Comparison of ENCODE assay signal across 8 cellular contexts in genomic region chr2:163182764-163183354, GRCh38.
DNase-seq lines count a peak whose midpoint lies in the region; ATAC-seq and TF ChIP-seq lines count a peak whose summit lies in the region.

No MANE protein-coding gene starts in this region.

- WGBS in aorta, 2 donors, result 52 to 53% methylated on average over 2 of the region's 2 CpGs

- no peaks in the 10 kb centered on the region for H3K36me3 Mint-ChIP-seq in T-helper 17 cell (ENCODE audit: low read depth)

- H3K9me3 ChIP-seq in upper lobe of right lung, result no peaks in the 10 kb centered on the region
- no peaks in the 10 kb centered on the region for H3K9me3 ChIP-seq in aorta (ENCODE audit: control insufficient read depth, low read length)
- no peaks in the 10 kb centered on the region for H3K9me3 ChIP-seq in T-helper 17 cell (ENCODE audit: control insufficient read depth, low read length, poor library complexity, severe bottlenecking)

- DNase-seq in NCI-H748 treated with DMSO at 0.1 percent for 48 hours (lab: John Stamatoyannopoulos, UW), result peak; percentile 46
- DNase-seq in fibroblast of gingiva (ENCODE audit: low read depth), result peak; percentile 4
- DNase-seq in upper lobe of right lung, result no peak
- no peak for DNase-seq in aorta
- DNase-seq in T-helper 17 cell, result no peak
- DNase-seq in HK-2 (ENCODE audit: unreplicated experiment), result no peak

- H3K4me1 ChIP-seq in upper lobe of right lung (no peaks in the 10 kb centered on the region), aorta (ENCODE audit: control insufficient read depth in 1 of 2, insufficient read depth in 2 of 2, low read length in 2 of 2) (no peaks in the 10 kb centered on the region)

- H3K27me3 Mint-ChIP-seq in T-helper 17 cell, result no peaks in the 10 kb centered on the region

- H3K4me3 Mint-ChIP-seq in T-helper 17 cell, result no peak overlapping the region

- H3K4me1 Mint-ChIP-seq in T-helper 17 cell, result no peaks in the 10 kb centered on the region

- H3K4me3 ChIP-seq in upper lobe of right lung (no peak overlapping the region), aorta (ENCODE audit: low read length in 2 of 2) (no peak overlapping the region)

- TF ChIP-seq CTCF in GM12872 (IDR thresholded peaks at IDR 0.05; ENCODE audit: insufficient read depth, low read depth, low read length) (peak; percentile 53), upper lobe of right lung (IDR thresholded peaks at IDR 0.05) (peak; percentile 54)

- intact Hi-C loops in upper lobe of right lung (cut with DNase I), result no loop called here
- intact Hi-C loops in aorta (cut with DNase I), result loop anchor here in 1 of 2 donors (5.0 kb wide), 1 partner anchor 1244 kb away; no protein-coding TSS in a partner anchor

- no peak overlapping the region for H3K27ac ChIP-seq in upper lobe of right lung
- no peak overlapping the region for H3K27ac ChIP-seq in aorta (ENCODE audit: low read depth in 1 of 2, low read length in 2 of 2)

- H3K27me3 ChIP-seq in upper lobe of right lung, result no peaks in the 10 kb centered on the region
- no peaks in the 10 kb centered on the region for H3K27me3 ChIP-seq in aorta (ENCODE audit: control insufficient read depth in 1 of 2, insufficient read depth in 2 of 2, low read length in 1 of 2)

- ATAC-seq in HG02623 (IDR thresholded peaks at IDR 0.05; ENCODE audit: unreplicated experiment), result peak; percentile 80
- ATAC-seq in upper lobe of right lung, result no peak
- ATAC-seq in aorta (ENCODE audit: low FRiP score), result no peak
- ATAC-seq in T-helper 17 cell, result no peak

- no peak overlapping the region for H3K27ac Mint-ChIP-seq in T-helper 17 cell

- H3K36me3 ChIP-seq in upper lobe of right lung (no peaks in the 10 kb centered on the region), aorta (ENCODE audit: control insufficient read depth in 1 of 2, insufficient read depth in 2 of 2, low read length in 1 of 2) (no peaks in the 10 kb centered on the region)

Comparison
In these comparisons a context has a peak if more than half of its experiments do, and no peak if none do; other contexts are left out.
1. DNase-seq: peak in NCI-H748 treated with DMSO at 0.1 percent for 48 hours (single experiment) and fibroblast of gingiva (single experiment); none in upper lobe of right lung (single experiment), aorta (0 of 2), T-helper 17 cell (0 of 3) and HK-2 (single experiment).